Comparison of ENCODE assay signal across 17 cellular contexts in genomic region chr11:115103921-115104320, GRCh38.
"Had no signal": no experiment of that assay in that cellular context is flagged by ENCODE, and none has a peak within 500 bp of the region (broad histone marks: within the 10 kb centered on the region; RNA-seq: fewer than 3 reads in every experiment).

No MANE protein-coding gene starts in this region.

- H3K27me3 ChIP-seq: neutrophil, pancreas, sigmoid colon, testis, upper lobe of right lung had no signal

- ATAC-seq: activated CD4-positive, alpha-beta T cell treated with anti-CD3 and anti-CD28 coated beads for 36 hours; effector memory CD8-positive, alpha-beta T cell; naive thymus-derived CD4-positive, alpha-beta T cell; pancreas; stimulated activated memory B cell treated with anti-CD40 and anti-IgM and Interleukin-4, amounts not matched to agents 10 μg/mL and 1 μg/mL and 100 μg/mL, for 72 hours; upper lobe of right lung; WTC11 had no signal

- FAIRE-seq: pancreas had no signal

- H3K27ac Mint-ChIP-seq: activated CD4-positive, alpha-beta T cell treated with anti-CD3 and anti-CD28 coated beads for 36 hours; activated naive CD8-positive, alpha-beta T cell; effector memory CD8-positive, alpha-beta T cell; naive thymus-derived CD4-positive, alpha-beta T cell; stimulated activated memory B cell treated with anti-CD40 and anti-IgM and Interleukin-4, amounts not matched to agents 10 μg/mL and 1 μg/mL and 100 μg/mL, for 72 hours; WTC11 had no signal

- H3K27ac ChIP-seq: neutrophil, pancreas, sigmoid colon, testis, upper lobe of right lung had no signal

- H3K4me3 Mint-ChIP-seq: activated CD4-positive, alpha-beta T cell treated with anti-CD3 and anti-CD28 coated beads for 36 hours; activated naive CD8-positive, alpha-beta T cell; effector memory CD8-positive, alpha-beta T cell; naive thymus-derived CD4-positive, alpha-beta T cell; stimulated activated memory B cell treated with anti-CD40 and anti-IgM and Interleukin-4, amounts not matched to agents 10 μg/mL and 1 μg/mL and 100 μg/mL, for 72 hours; WTC11 had no signal

- H3K9me3 Mint-ChIP-seq: effector memory CD8-positive, alpha-beta T cell; WTC11 had no signal

- H3K4me1 Mint-ChIP-seq: activated CD4-positive, alpha-beta T cell treated with anti-CD3 and anti-CD28 coated beads for 36 hours; naive thymus-derived CD4-positive, alpha-beta T cell; stimulated activated memory B cell treated with anti-CD40 and anti-IgM and Interleukin-4, amounts not matched to agents 10 μg/mL and 1 μg/mL and 100 μg/mL, for 72 hours; WTC11 had no signal

- H3K27me3 Mint-ChIP-seq: activated naive CD8-positive, alpha-beta T cell; stimulated activated memory B cell treated with anti-CD40 and anti-IgM and Interleukin-4, amounts not matched to agents 10 μg/mL and 1 μg/mL and 100 μg/mL, for 72 hours had no signal

- H3K9me3 ChIP-seq: neutrophil, pancreas, sigmoid colon, testis, upper lobe of right lung had no signal

- H3K4me1 ChIP-seq: pancreas, sigmoid colon, testis, upper lobe of right lung had no signal

- H3K36me3 ChIP-seq: neutrophil, pancreas, sigmoid colon, upper lobe of right lung had no signal

- H3K36me3 Mint-ChIP-seq: activated naive CD8-positive, alpha-beta T cell; naive thymus-derived CD4-positive, alpha-beta T cell; stimulated activated memory B cell treated with anti-CD40 and anti-IgM and Interleukin-4, amounts not matched to agents 10 μg/mL and 1 μg/mL and 100 μg/mL, for 72 hours; WTC11 had no signal

- DNase-seq: activated CD4-positive, alpha-beta T cell treated with anti-CD3 and anti-CD28 coated beads for 36 hours; activated CD4-positive, alpha-beta T cell treated with anti-CD3 and anti-CD28 coated beads, Interleukin-2, amount 50 U/mL, for 48 hours; activated T-cell treated with anti-CD3 and anti-CD28 coated beads for 4 hours; amniotic stem cell; dermis blood vessel endothelial cell; effector memory CD8-positive, alpha-beta T cell; mesendoderm; naive thymus-derived CD4-positive, alpha-beta T cell; pancreas; sigmoid colon; stimulated activated CD4-positive, alpha-beta T cell treated with anti-CD3 and anti-CD28 coated beads, Interleukin-4, amount 100 ng/mL, for 24 hours; testis; upper lobe of right lung had no signal

- H3K4me3 ChIP-seq: pancreas, sigmoid colon, testis, upper lobe of right lung had no signal
